11 cellular contexts compared by ENCODE assay signal in genomic region chr1:158248122-158248521, GRCh38. TPM values are rescaled to one million over a fixed set of nuclear protein-coding genes. Genes with fewer than 3 reads are reported as not detected.
DNase-seq lines count a peak whose midpoint lies in the region; ATAC-seq and TF ChIP-seq lines count a peak whose summit lies in the region.
"Had no signal": no experiment of that assay in that cellular context is flagged by ENCODE, and none has a peak within 500 bp of the region (broad histone marks: within the 10 kb centered on the region; RNA-seq: fewer than 3 reads in every experiment).

No MANE protein-coding gene starts in this region.

- no peak for DNase-seq in Right ventricle myocardium superior
- DNase-seq in right atrium auricular region (ENCODE audit: low spot score): no peak
- DNase-seq in HL-60 (ENCODE audit: low read depth in 1 of 2, low spot score in 1 of 2): peak; percentile 56 to 94
- DNase-seq in activated T-helper 1 cell treated with anti-CD3 and anti-CD28 coated beads, Interleukin-12 subunit alpha, Interleukin-12 subunit beta, Interleukin-2, Interleukin-4 antibody, amounts not matched to agents 30 ng/mL and 10 ng/mL and 1 ng/mL, durations not matched to agents 14 hours and 24 hours and 36 hours (ENCODE audit: low spot score): peak; percentile 42
- peak; percentile 30 for DNase-seq in stimulated activated naive CD8-positive, alpha-beta T cell treated with anti-CD3 and anti-CD28 coated beads, Interleukin-15, Interleukin-2, amounts not matched to agents 100 U/mL and 50 U/mL, for 24 hours
- DNase-seq in stimulated activated naive CD4-positive, alpha-beta T cell treated with Interleukin-2 at 50 U/mL for 16 hours (lab: John Stamatoyannopoulos, UW): no peak
- DNase-seq in spleen: no peak

- H3K27me3 ChIP-seq in right atrium auricular region: no peaks in the 10 kb centered on the region
- H3K27me3 ChIP-seq in HL-60 (ENCODE audit: insufficient read depth, poor library complexity, severe bottlenecking): peaks cover 11% of the 10 kb centered on the region
- peaks cover 0 to 4% (median 0%) of the 10 kb centered on the region in 7 donors for H3K27me3 ChIP-seq in spleen (replicated peaks in 1 of 7)

- intact Hi-C loops in Right ventricle myocardium superior (cut with DNase I) (no loop called here), spleen (cut with DNase I; ENCODE audit: low total_unique reads) (no loop called here)
- intact Hi-C loops in activated T-helper 1 cell treated with anti-CD3 and anti-CD28 coated beads, Interleukin-12 subunit alpha, Interleukin-12 subunit beta, Interleukin-2, Interleukin-4 antibody, amounts not matched to agents 30 ng/mL and 10 ng/mL and 1 ng/mL, durations not matched to agents 14 hours and 24 hours and 36 hours (cut with micrococcal nuclease): no loop called here

- H3K4me1 Mint-ChIP-seq in activated T-helper 1 cell treated with anti-CD3 and anti-CD28 coated beads, Interleukin-12 subunit alpha, Interleukin-12 subunit beta, Interleukin-2, Interleukin-4 antibody, amounts not matched to agents 30 ng/mL and 10 ng/mL and 1 ng/mL, durations not matched to agents 14 hours and 24 hours and 36 hours (ENCODE audit: low read depth): peaks cover 20% of the 10 kb centered on the region

- H3K4me3 Mint-ChIP-seq in activated T-helper 1 cell treated with anti-CD3 and anti-CD28 coated beads, Interleukin-12 subunit alpha, Interleukin-12 subunit beta, Interleukin-2, Interleukin-4 antibody, amounts not matched to agents 30 ng/mL and 10 ng/mL and 1 ng/mL, durations not matched to agents 14 hours and 24 hours and 36 hours: no peak overlapping the region

- H3K36me3 Mint-ChIP-seq in activated T-helper 1 cell treated with anti-CD3 and anti-CD28 coated beads, Interleukin-12 subunit alpha, Interleukin-12 subunit beta, Interleukin-2, Interleukin-4 antibody, amounts not matched to agents 30 ng/mL and 10 ng/mL and 1 ng/mL, durations not matched to agents 14 hours and 24 hours and 36 hours (ENCODE audit: low read depth): no peaks in the 10 kb centered on the region

- H3K9me3 ChIP-seq in right atrium auricular region: peaks cover 0 to 3% of the 10 kb centered on the region in 2 donors
- H3K9me3 ChIP-seq in spleen: no peaks in the 10 kb centered on the region
- H3K9me3 ChIP-seq: SJSA1 had no signal

- H3K4me3 ChIP-seq in right atrium auricular region: no peak overlapping the region
- no peak overlapping the region for H3K4me3 ChIP-seq in HL-60 (replicated peaks; ENCODE audit: insufficient read depth, low read length)
- H3K4me3 ChIP-seq in spleen: peak overlapping the region in 1 of 8 donors; percentile 16
- H3K4me3 ChIP-seq: SJSA1 had no signal

- no peak overlapping the region for H3K27ac ChIP-seq in right atrium auricular region
- H3K27ac ChIP-seq in HL-60 (replicated peaks): no peak overlapping the region
- H3K27ac ChIP-seq in spleen: peak overlapping the region in 3 of 8 donors; percentile 46 to 61 (median 54)
- H3K27ac ChIP-seq: C4-2B, epithelial cell of prostate, SJSA1 had no signal

- H3K27ac Mint-ChIP-seq in activated T-helper 1 cell treated with anti-CD3 and anti-CD28 coated beads, Interleukin-12 subunit alpha, Interleukin-12 subunit beta, Interleukin-2, Interleukin-4 antibody, amounts not matched to agents 30 ng/mL and 10 ng/mL and 1 ng/mL, durations not matched to agents 14 hours and 24 hours and 36 hours: peak overlapping the region; percentile 8

- H3K27me3 Mint-ChIP-seq in activated T-helper 1 cell treated with anti-CD3 and anti-CD28 coated beads, Interleukin-12 subunit alpha, Interleukin-12 subunit beta, Interleukin-2, Interleukin-4 antibody, amounts not matched to agents 30 ng/mL and 10 ng/mL and 1 ng/mL, durations not matched to agents 14 hours and 24 hours and 36 hours (ENCODE audit: insufficient read depth): peaks cover 30% of the 10 kb centered on the region

- WGBS in spleen, 5 donors: 18 to 35% (median 26%) methylated on average over 2 of the region's 2 CpGs

- ATAC-seq in Right ventricle myocardium superior (ENCODE audit: poor library complexity) (peak; percentile 80), HG03520 (IDR thresholded peaks at IDR 0.05; ENCODE audit: unreplicated experiment) (no peak)
- ATAC-seq in stimulated activated naive CD8-positive, alpha-beta T cell treated with anti-CD3 and anti-CD28 coated beads, Interleukin-15, Interleukin-2, amounts not matched to agents 100 U/mL and 50 U/mL, for 24 hours: peak; percentile 68

- no peaks in the 10 kb centered on the region for H3K9me3 Mint-ChIP-seq in activated T-helper 1 cell treated with anti-CD3 and anti-CD28 coated beads, Interleukin-12 subunit alpha, Interleukin-12 subunit beta, Interleukin-2, Interleukin-4 antibody, amounts not matched to agents 30 ng/mL and 10 ng/mL and 1 ng/mL, durations not matched to agents 14 hours and 24 hours and 36 hours

- no peaks in the 10 kb centered on the region for H3K36me3 ChIP-seq in right atrium auricular region
- no peaks in the 10 kb centered on the region for H3K36me3 ChIP-seq in spleen
- H3K36me3 ChIP-seq: SJSA1 had no signal

- no peak for TF ChIP-seq POLR2A in spleen (IDR thresholded peaks at IDR 0.05)

- no peaks in the 10 kb centered on the region for H3K4me1 ChIP-seq in right atrium auricular region
- H3K4me1 ChIP-seq in spleen: peaks cover 14 to 58% (median 34%) of the 10 kb centered on the region in 6 donors
- H3K4me1 ChIP-seq: SJSA1 had no signal

- TF ChIP-seq CTCF in right atrium auricular region (IDR thresholded peaks at IDR 0.05) (no peak), HL-60 (IDR thresholded peaks at IDR 0.05; ENCODE audit: insufficient read depth, low read length) (no peak), spleen (IDR thresholded peaks at IDR 0.05 in 8 of 11, conservative IDR thresholded peaks at IDR 0.05 in 3 of 11) (no peak)

RNA-seq across cellular contexts. Expression of gene CD1A, which starts 6.1 kb away (rescaled TPM):
- not detected for total RNA-seq in Right ventricle myocardium superior
- total RNA-seq in right atrium auricular region: not detected
- total RNA-seq in activated T-helper 1 cell treated with anti-CD3 and anti-CD28 coated beads, Interleukin-12 subunit alpha, Interleukin-12 subunit beta, Interleukin-2, Interleukin-4 antibody, amounts not matched to agents 30 ng/mL and 10 ng/mL and 1 ng/mL, durations not matched to agents 14 hours and 24 hours and 36 hours: not detected in 2 replicates
- total RNA-seq in spleen: 1 to 10 TPM in 2 of 7 donors, under 1 TPM in 5; 0.34 to 1.7 (median 0.56) TPM
- polyA plus RNA-seq in spleen: 1 to 10 TPM; 1.8 to 3.5 (median 2.5) TPM
- total RNA-seq: SJSA1 had no signal

RNA-seq across cellular contexts. Expression of gene CD1C, which starts 41.6 kb away (rescaled TPM):
- 0.19 TPM for total RNA-seq in Right ventricle myocardium superior
- total RNA-seq in right atrium auricular region: under 1 TPM; 0.31 to 0.44 TPM
- 0.20 and 0.23 TPM in 2 replicates for total RNA-seq in activated T-helper 1 cell treated with anti-CD3 and anti-CD28 coated beads, Interleukin-12 subunit alpha, Interleukin-12 subunit beta, Interleukin-2, Interleukin-4 antibody, amounts not matched to agents 30 ng/mL and 10 ng/mL and 1 ng/mL, durations not matched to agents 14 hours and 24 hours and 36 hours
- total RNA-seq in spleen: 10 to 100 TPM; 15.0 to 51.6 (median 19.3) TPM
- 10 to 100 TPM; 38.4 to 85.3 (median 55.0) TPM for polyA plus RNA-seq in spleen
- total RNA-seq: SJSA1 had no signal

Comparison
In these comparisons a context has a peak if more than half of its experiments do, and no peak if none do; other contexts are left out.
1. DNase-seq: peak in HL-60 (2 of 2), activated T-helper 1 cell treated with anti-CD3 and anti-CD28 coated beads, Interleukin-12 subunit alpha, Interleukin-12 subunit beta, Interleukin-2, Interleukin-4 antibody, amounts not matched to agents 30 ng/mL and 10 ng/mL and 1 ng/mL, durations not matched to agents 14 hours and 24 hours and 36 hours (single experiment) and stimulated activated naive CD8-positive, alpha-beta T cell treated with anti-CD3 and anti-CD28 coated beads, Interleukin-15, Interleukin-2, amounts not matched to agents 100 U/mL and 50 U/mL, for 24 hours (single experiment); none in Right ventricle myocardium superior (single experiment), right atrium auricular region (single experiment), stimulated activated naive CD4-positive, alpha-beta T cell treated with Interleukin-2 at 50 U/mL for 16 hours (single experiment) and spleen (single experiment).
2. RNA of gene CD1C, which starts 41.6 kb away (total RNA-seq): 15.0 to 51.6 TPM in spleen; 0.31 to 0.44 TPM in right atrium auricular region, 0.20 to 0.23 TPM in activated T-helper 1 cell treated with anti-CD3 and anti-CD28 coated beads, Interleukin-12 subunit alpha, Interleukin-12 subunit beta, Interleukin-2, Interleukin-4 antibody, amounts not matched to agents 30 ng/mL and 10 ng/mL and 1 ng/mL, durations not matched to agents 14 hours and 24 hours and 36 hours and 0.19 TPM in Right ventricle myocardium superior (single experiment); every median in the first group is over 10 times any median in the second.